8 cellular contexts compared by ENCODE assay signal in the genomic region with DNA sequence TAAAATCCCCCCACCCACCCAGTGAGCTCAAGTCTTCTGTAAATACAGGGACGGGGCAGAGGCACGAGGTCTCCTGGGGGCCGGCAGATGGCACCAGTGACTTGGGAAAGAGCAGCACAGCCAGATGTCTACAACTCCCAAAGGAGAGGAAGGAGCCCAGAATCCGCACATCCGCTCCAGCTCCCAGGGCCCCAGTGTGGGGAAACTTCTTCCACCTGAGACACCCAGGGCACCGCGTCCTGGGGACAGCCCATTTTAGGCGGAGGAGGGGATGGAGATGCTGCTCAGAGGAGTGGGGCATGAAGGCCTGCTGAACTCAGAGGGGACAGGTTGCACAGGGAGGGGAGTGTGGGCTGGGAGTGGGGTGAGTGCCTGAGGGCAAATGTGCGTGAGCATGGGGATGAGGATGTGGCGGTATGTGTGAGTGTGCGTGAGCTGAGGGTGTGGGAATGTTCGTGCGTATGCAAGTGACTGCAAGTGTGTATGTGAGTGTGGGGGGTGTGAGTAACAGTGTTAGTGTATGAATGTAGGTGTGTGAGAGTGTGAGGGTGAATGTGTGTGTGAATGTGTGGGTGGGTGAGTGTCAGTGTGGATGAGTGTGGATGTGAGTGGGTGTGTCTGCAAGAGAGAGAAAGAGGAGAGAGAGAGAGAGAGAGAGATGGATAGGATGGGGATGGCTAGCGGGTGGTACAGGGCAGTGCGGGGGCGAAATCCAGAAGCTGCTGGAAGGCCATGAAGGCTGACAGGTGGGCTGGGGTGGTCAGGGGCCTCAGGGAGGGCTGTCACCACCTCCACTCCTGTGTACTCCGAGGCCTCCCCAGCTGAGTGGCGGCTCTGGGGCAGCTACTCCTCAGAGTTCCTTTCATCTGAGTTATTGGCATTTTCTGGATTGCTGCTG.
DNase-seq lines count a peak whose midpoint lies in the region; TF ChIP-seq lines count a peak whose summit lies in the region.

No MANE protein-coding gene starts in this region.

- H3K9me3 Mint-ChIP-seq in neural progenitor cell (peaks cover 2% of the 10 kb centered on the region), mesothelial cell of epicardium (no peaks in the 10 kb centered on the region)

- no peaks in the 10 kb centered on the region for H3K4me1 ChIP-seq in neural progenitor cell

- peaks cover 0 to 5% (median 0%) of the 10 kb centered on the region in 45 donors for H3K27me3 ChIP-seq in dorsolateral prefrontal cortex
- H3K27me3 ChIP-seq in neural progenitor cell, result peaks cover 12% of the 10 kb centered on the region

- H3K36me3 ChIP-seq in neural progenitor cell, result no peaks in the 10 kb centered on the region

- peak overlapping the region; percentile 69 for H2AFZ ChIP-seq in neural progenitor cell (replicated peaks)

- no peaks in the 10 kb centered on the region for H3F3A ChIP-seq in neural progenitor cell (ENCODE audit: low read depth)

- H3K4me3 ChIP-seq in AG10803 (ENCODE audit: low read length) (no peak overlapping the region), dorsolateral prefrontal cortex (no peak overlapping the region), neural progenitor cell (no peak overlapping the region)

- H3K27me3 Mint-ChIP-seq in neural progenitor cell (ENCODE audit: insufficient read depth, low read depth) (peaks cover 16% of the 10 kb centered on the region), mesothelial cell of epicardium (ENCODE audit: low read depth) (peaks cover 30% of the 10 kb centered on the region)

- in situ Hi-C loops in GM13976 (cut with MboI; ENCODE audit: low sequenced_read_pairs, unreplicated experiment), result no loop called here

- DNase-seq in AG10803 (ENCODE audit: low read depth) (peak; percentile 80), GM13976 (ENCODE audit: low spot score) (no peak), NCI-H82 treated with DMSO at 0.1 percent for 48 hours (lab: John Stamatoyannopoulos, UW; ENCODE audit: unreplicated experiment) (peak; percentile 35), dorsolateral prefrontal cortex (peak; percentile 14 to 75 (median 66)), neural progenitor cell (ENCODE audit: low spot score) (peak; percentile 81), cerebellar nuclear complex (lab: John Stamatoyannopoulos, UW) (no peak), mesothelial cell of epicardium (ENCODE audit: low spot score in 2 of 2, unreplicated experiment in 2 of 2) (no peak), DMS79 treated with DMSO at 0.1 percent for 48 hours (lab: John Stamatoyannopoulos, UW) (no peak)

- no peak overlapping the region for H3K27ac Mint-ChIP-seq in neural progenitor cell
- no peak overlapping the region for H3K27ac Mint-ChIP-seq in mesothelial cell of epicardium

- no peaks in the 10 kb centered on the region for H3K9me3 ChIP-seq in neural progenitor cell (ENCODE audit: low read depth)

- peaks cover 3% of the 10 kb centered on the region for H3K4me1 Mint-ChIP-seq in neural progenitor cell
- peaks cover 7% of the 10 kb centered on the region for H3K4me1 Mint-ChIP-seq in mesothelial cell of epicardium

- TF ChIP-seq CTCF in AG10803 (conservative IDR thresholded peaks at IDR 0.05; ENCODE audit: low read length) (peak; percentile 69), GM13976 (IDR thresholded peaks at IDR 0.05; ENCODE audit: borderline replicate concordance, control extremely low read depth, extremely low read depth, insufficient read depth, missing control alignments) (peak; percentile 24), dorsolateral prefrontal cortex (IDR thresholded peaks at IDR 0.05 in 54 of 56, conservative IDR thresholded peaks at IDR 0.05 in 2 of 56; ENCODE audit: low read depth in 1 of 56, partially characterized antibody in 56 of 56) (peak in 53 of 56 donors; percentile 26 to 64 (median 49)), neural progenitor cell (IDR thresholded peaks at IDR 0.05) (peak; percentile 67), mesothelial cell of epicardium (IDR thresholded peaks at IDR 0.05; ENCODE audit: unreplicated experiment) (no peak)

- H3K4me3 Mint-ChIP-seq in neural progenitor cell (no peak overlapping the region), mesothelial cell of epicardium (no peak overlapping the region)

- H3K27ac ChIP-seq in dorsolateral prefrontal cortex, result no peak overlapping the region
- no peak overlapping the region for H3K27ac ChIP-seq in neural progenitor cell

- H3K36me3 Mint-ChIP-seq in neural progenitor cell (no peaks in the 10 kb centered on the region), mesothelial cell of epicardium (no peaks in the 10 kb centered on the region)

- intact Hi-C loops in dorsolateral prefrontal cortex (cut with DNase I), result no loop called here

- H4K20me1 ChIP-seq in neural progenitor cell (ENCODE audit: low read depth), result no peaks in the 10 kb centered on the region

- no peak overlapping the region for H3K9ac ChIP-seq in neural progenitor cell

- H3K79me2 ChIP-seq in neural progenitor cell (ENCODE audit: low read depth), result no peaks in the 10 kb centered on the region

- no peak overlapping the region for H3K4me2 ChIP-seq in neural progenitor cell

Comparison
In these comparisons a context has a peak if more than half of its experiments do, and no peak if none do; other contexts are left out.
1. DNase-seq: peak in AG10803 (single experiment), NCI-H82 treated with DMSO at 0.1 percent for 48 hours (single experiment), dorsolateral prefrontal cortex (10 of 10) and neural progenitor cell (single experiment); none in GM13976 (single experiment), cerebellar nuclear complex (0 of 2), mesothelial cell of epicardium (0 of 2) and DMS79 treated with DMSO at 0.1 percent for 48 hours (single experiment).